Comparison of ENCODE assay signal across 22 cellular contexts in the genomic region with DNA sequence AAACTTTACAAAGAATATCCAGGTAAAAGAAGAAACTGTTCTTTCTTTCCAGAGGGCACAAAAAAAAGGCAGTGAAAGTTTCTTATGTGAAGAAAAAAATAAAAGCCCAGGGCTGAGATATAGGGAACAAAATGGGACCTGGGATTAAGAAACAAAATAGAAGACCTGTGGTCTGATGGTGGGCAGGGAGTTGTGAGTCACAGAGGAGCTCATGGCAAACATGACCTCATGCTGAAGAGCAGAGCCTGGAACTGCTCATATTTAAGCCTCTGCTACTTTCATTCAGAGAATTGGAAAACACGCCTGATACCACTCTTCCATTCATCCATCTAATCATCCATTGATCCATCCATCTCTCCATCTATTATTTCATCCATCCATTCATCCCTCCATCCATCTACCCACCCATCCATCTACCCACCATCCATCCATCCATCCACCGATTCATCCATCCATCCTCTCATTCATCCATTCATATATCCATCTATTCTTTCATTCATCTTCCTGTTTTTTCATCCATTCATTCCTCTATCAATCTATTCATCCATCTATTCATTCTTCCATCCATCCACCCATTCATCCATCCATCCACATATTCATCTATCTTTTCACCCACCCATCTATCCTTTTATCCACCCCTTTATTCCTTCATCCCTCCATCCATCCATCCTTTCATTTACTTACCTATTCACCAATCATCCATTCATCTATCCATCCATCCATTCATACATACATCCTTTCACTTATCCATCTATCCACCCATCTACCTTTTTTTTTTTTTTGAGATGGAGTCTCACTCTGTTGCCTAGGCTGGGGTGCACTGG. TPM values are rescaled to one million over a fixed set of nuclear protein-coding genes. Genes with fewer than 3 reads are reported as not detected.
"Had no signal": no experiment of that assay in that cellular context is flagged by ENCODE, and none has a peak within 500 bp of the region (broad histone marks: within the 10 kb centered on the region; RNA-seq: fewer than 3 reads in every experiment).

No MANE protein-coding gene starts in this region.

- DNase-seq: activated B cell treated with CpG ODN at 0.5 μM for 24 hours; activated CD4-positive, alpha-beta T cell treated with anti-CD3 and anti-CD28 coated beads, Interleukin-2, amount 50 U/mL, for 1 hour; activated naive CD4-positive, alpha-beta T cell treated with anti-CD3 and anti-CD28 coated beads, Interleukin-2, amount 10 ng/mL, durations not matched to agents 7 days and 5 days; activated T-cell treated with anti-CD3 and anti-CD28 coated beads for 4 hours; amniotic stem cell; brain microvascular endothelial cell; endodermal cell; immature natural killer cell; left cardiac atrium; lower lobe of right lung; naive thymus-derived CD4-positive, alpha-beta T cell; stimulated activated CD4-positive, alpha-beta T cell treated with anti-CD3 and anti-CD28 coated beads, Interleukin-12 subunit alpha, Interleukin-12 subunit beta, amount 100 ng/mL, for 4 hours; stimulated activated CD4-positive, alpha-beta T cell treated with anti-CD3 and anti-CD28 coated beads, Interleukin-4, amount 100 ng/mL, for 1 hour; stimulated activated CD8-positive, alpha-beta memory T cell treated with anti-CD3 and anti-CD28 coated beads, Interleukin-4, amount 100 ng/mL, for 48 hours; stomach; uterus had no signal

- H3K36me3 Mint-ChIP-seq: activated naive CD4-positive, alpha-beta T cell treated with anti-CD3 and anti-CD28 coated beads, Interleukin-2, amount 10 ng/mL, durations not matched to agents 7 days and 5 days; immature natural killer cell; naive thymus-derived CD4-positive, alpha-beta T cell had no signal

- ATAC-seq: left cardiac atrium; lower lobe of right lung; naive thymus-derived CD4-positive, alpha-beta T cell had no signal

- H3K9me3 Mint-ChIP-seq: activated B cell treated with CpG ODN at 0.5 μM for 24 hours; activated T-helper 2 cell treated with anti-CD3 and anti-CD28 coated beads, Interferon-gamma antibody, Interleukin-2, Interleukin-4, amounts not matched to agents 10 μg/mL and 5 μg/mL and 100 μg/mL, durations not matched to agents 14 hours and 24 hours and 36 hours; endodermal cell; immature natural killer cell; T-helper 1 cell treated with Interleukin-12 subunit alpha and Interleukin-12 subunit beta and Interleukin-4 antibody, amounts not matched to agents 30 μg/mL and 1 μg/mL, for 36 hours had no signal

- H3K4me3 Mint-ChIP-seq: activated B cell treated with CpG ODN at 0.5 μM for 24 hours; activated naive CD4-positive, alpha-beta T cell treated with anti-CD3 and anti-CD28 coated beads, Interleukin-2, amount 10 ng/mL, durations not matched to agents 7 days and 5 days; endodermal cell; immature natural killer cell; naive thymus-derived CD4-positive, alpha-beta T cell; T-helper 1 cell treated with Interleukin-12 subunit alpha and Interleukin-12 subunit beta and Interleukin-4 antibody, amounts not matched to agents 30 μg/mL and 1 μg/mL, for 36 hours had no signal

- H3K4me1 Mint-ChIP-seq: activated B cell treated with CpG ODN at 0.5 μM for 24 hours; activated naive CD4-positive, alpha-beta T cell treated with anti-CD3 and anti-CD28 coated beads, Interleukin-2, amount 10 ng/mL, durations not matched to agents 7 days and 5 days; immature natural killer cell had no signal

- H3K27ac Mint-ChIP-seq: activated B cell treated with CpG ODN at 0.5 μM for 24 hours; activated naive CD4-positive, alpha-beta T cell treated with anti-CD3 and anti-CD28 coated beads, Interleukin-2, amount 10 ng/mL, durations not matched to agents 7 days and 5 days; activated T-helper 2 cell treated with anti-CD3 and anti-CD28 coated beads, Interferon-gamma antibody, Interleukin-2, Interleukin-4, amounts not matched to agents 10 μg/mL and 5 μg/mL and 100 μg/mL, durations not matched to agents 14 hours and 24 hours and 36 hours; endodermal cell; immature natural killer cell; naive thymus-derived CD4-positive, alpha-beta T cell; T-helper 1 cell treated with Interleukin-12 subunit alpha and Interleukin-12 subunit beta and Interleukin-4 antibody, amounts not matched to agents 30 μg/mL and 1 μg/mL, for 36 hours had no signal

RNA-seq across cellular contexts. Expression of a gene that starts 30.0 kb away (rescaled TPM):
- total RNA-seq: activated B cell treated with CpG ODN at 0.5 μM for 24 hours; activated CD8-positive, alpha-beta memory T cell treated with anti-CD3 and anti-CD28 coated beads for 36 hours; activated T-helper 2 cell treated with anti-CD3 and anti-CD28 coated beads, Interferon-gamma antibody, Interleukin-2, Interleukin-4, amounts not matched to agents 10 μg/mL and 5 μg/mL and 100 μg/mL, durations not matched to agents 14 hours and 24 hours and 36 hours; dermis microvascular lymphatic vessel endothelial cell; naive thymus-derived CD4-positive, alpha-beta T cell had no signal

RNA-seq across cellular contexts. Expression of a gene that starts 43.7 kb away (rescaled TPM):
- total RNA-seq: activated B cell treated with CpG ODN at 0.5 μM for 24 hours; activated CD8-positive, alpha-beta memory T cell treated with anti-CD3 and anti-CD28 coated beads for 36 hours; activated T-helper 2 cell treated with anti-CD3 and anti-CD28 coated beads, Interferon-gamma antibody, Interleukin-2, Interleukin-4, amounts not matched to agents 10 μg/mL and 5 μg/mL and 100 μg/mL, durations not matched to agents 14 hours and 24 hours and 36 hours; dermis microvascular lymphatic vessel endothelial cell; left cardiac atrium; mononuclear cell; naive thymus-derived CD4-positive, alpha-beta T cell; right atrium auricular region had no signal
